In genomic region chr1:42552636-42553035, GRCh38 we compare ENCODE assay signal across 14 cellular contexts.
DNase-seq lines count a peak whose midpoint lies in the region; ATAC-seq, FAIRE-seq and TF ChIP-seq lines count a peak whose summit lies in the region.
"Had no signal": no experiment of that assay in that cellular context is flagged by ENCODE, and none has a peak within 500 bp of the region (broad histone marks: within the 10 kb centered on the region; RNA-seq: fewer than 3 reads in every experiment).

No MANE protein-coding gene starts in this region.

- FAIRE-seq in K562 (lab: Jason Lieb, UNC), result no peak
- FAIRE-seq: GM18507 had no signal

- H4K20me1 ChIP-seq in K562 (replicated peaks; ENCODE audit: control insufficient read depth, insufficient read depth, low read length), result no peaks in the 10 kb centered on the region
- H4K20me1 ChIP-seq: BLaER1 had no signal

- H3K27ac Mint-ChIP-seq in stimulated activated naive B cell treated with anti-CD40 and anti-IgM and Interleukin-4, amounts not matched to agents 10 μg/mL and 1 μg/mL and 100 μg/mL, for 72 hours, result no peak overlapping the region

- TF ChIP-seq EP300 in K562 (IDR thresholded peaks at IDR 0.05; ENCODE audit: low read length), result no peak

- POLR2A ChIA-PET in K562 (lab: Yijun Ruan, JAX), result interaction anchor here (1.3 kb wide), 1 partner anchor 15 kb away, joined by 3 read pairs; no protein-coding TSS in a partner anchor

- no peak overlapping the region for H3K4me3 Mint-ChIP-seq in stimulated activated naive B cell treated with anti-CD40 and anti-IgM and Interleukin-4, amounts not matched to agents 10 μg/mL and 1 μg/mL and 100 μg/mL, for 72 hours

- no peak overlapping the region for H3K4me3 ChIP-seq in K562
- H3K4me3 ChIP-seq in iPS-20b (ENCODE audit: low read length), result 0 out of 2 replicates have a peak overlapping the region, but pooled peaks have one; percentile 10
- no peak overlapping the region for H3K4me3 ChIP-seq in vagina
- H3K4me3 ChIP-seq: BLaER1, HAP-1 had no signal

- H3K27me3 ChIP-seq in K562 (ENCODE audit: control insufficient read depth in 2 of 2, insufficient read depth in 2 of 2, low read length in 2 of 2) (peaks cover 0 to 3% of the 10 kb centered on the region in 2 experiments; a peak in 2 of 5 replicates), iPS-20b (ENCODE audit: insufficient read depth, low read length) (no peaks in the 10 kb centered on the region), vagina (no peaks in the 10 kb centered on the region)
- H3K27me3 ChIP-seq: BLaER1 had no signal

- TF ChIP-seq RAD21 in K562 (CRISPR knock-in tag; conservative IDR thresholded peaks at IDR 0.05 in 1 of 2, IDR thresholded peaks at IDR 0.05 in 1 of 2), result no peak

- TF ChIP-seq CTCF in K562 (IDR thresholded peaks at IDR 0.05 in 2 of 3, conservative IDR thresholded peaks at IDR 0.05 in 1 of 3; ENCODE audit: insufficient read depth in 2 of 3, low read depth in 1 of 3, low read length in 3 of 3) (no peak), vagina (IDR thresholded peaks at IDR 0.05) (no peak)

- H3K9ac ChIP-seq in K562 (ENCODE audit: insufficient read depth in 1 of 2, low read depth in 2 of 2, low read length in 2 of 2) (no peak overlapping the region), iPS-20b (ENCODE audit: low read depth, low read length) (no peak overlapping the region)
- H3K9ac ChIP-seq: BLaER1 had no signal

- no peaks in the 10 kb centered on the region for H3K9me1 ChIP-seq in K562 (ENCODE audit: control insufficient read depth, insufficient read depth, low read length)

- no peaks in the 10 kb centered on the region for H3K9me3 Mint-ChIP-seq in stimulated activated naive B cell treated with anti-CD40 and anti-IgM and Interleukin-4, amounts not matched to agents 10 μg/mL and 1 μg/mL and 100 μg/mL, for 72 hours

- H3K36me3 Mint-ChIP-seq in stimulated activated naive B cell treated with anti-CD40 and anti-IgM and Interleukin-4, amounts not matched to agents 10 μg/mL and 1 μg/mL and 100 μg/mL, for 72 hours, result no peaks in the 10 kb centered on the region

- DNase-seq in NCI-H82 (lab: John Stamatoyannopoulos, UW) (peak; percentile 17), NCI-H82 treated with DMSO at 0.1 percent for 48 hours (lab: John Stamatoyannopoulos, UW; ENCODE audit: unreplicated experiment) (no peak), K562 (ENCODE audit: extremely low read depth in 1 of 4, low spot score in 3 of 4) (peak in 1 of 4 experiments; percentile 11), vagina (ENCODE audit: extremely low spot score in 2 of 2) (no peak)
- DNase-seq in stimulated activated naive B cell treated with anti-CD40 and anti-IgM and Interleukin-4, amounts not matched to agents 10 μg/mL and 1 μg/mL and 100 μg/mL, for 72 hours, result no peak
- DNase-seq: 8988T, AML-193, DMS53, GF-D8 had no signal

- peaks cover 2 to 4% of the 10 kb centered on the region in 2 donors for H3K4me1 Mint-ChIP-seq in stimulated activated naive B cell treated with anti-CD40 and anti-IgM and Interleukin-4, amounts not matched to agents 10 μg/mL and 1 μg/mL and 100 μg/mL, for 72 hours

- no TSS peak for BruUV-seq in K562 (replicated peaks; lab: Mats Ljungman, UMichigan)

- intact Hi-C loops in K562 (cut with micrococcal nuclease), result no loop called here
- intact Hi-C loops in vagina (cut with DNase I), result no loop called here

- no peaks in the 10 kb centered on the region for H3K9me3 ChIP-seq in K562 (replicated peaks; ENCODE audit: control insufficient read depth, insufficient read depth, low read depth, low read length)
- no peaks in the 10 kb centered on the region for H3K9me3 ChIP-seq in iPS-20b (ENCODE audit: insufficient read depth, low read depth, low read length)
- no peaks in the 10 kb centered on the region for H3K9me3 ChIP-seq in vagina
- H3K9me3 ChIP-seq: BLaER1, HAP-1 had no signal

- no peaks in the 10 kb centered on the region for H3K36me3 ChIP-seq in K562 (ENCODE audit: control insufficient read depth, insufficient read depth, low read length)
- no peaks in the 10 kb centered on the region for H3K36me3 ChIP-seq in iPS-20b (ENCODE audit: insufficient read depth, low read depth, low read length)
- H3K36me3 ChIP-seq in vagina, result no peaks in the 10 kb centered on the region
- H3K36me3 ChIP-seq: BLaER1, HAP-1 had no signal

- no peak overlapping the region for H3K4me2 ChIP-seq in K562 (ENCODE audit: insufficient read depth, low read length)
- H3K4me2 ChIP-seq: BLaER1 had no signal

- no peaks in the 10 kb centered on the region for H3K27me3 Mint-ChIP-seq in stimulated activated naive B cell treated with anti-CD40 and anti-IgM and Interleukin-4, amounts not matched to agents 10 μg/mL and 1 μg/mL and 100 μg/mL, for 72 hours

- ATAC-seq in K562 (peak; percentile 57), HG03521 (IDR thresholded peaks at IDR 0.05; ENCODE audit: unreplicated experiment) (no peak)
- ATAC-seq in stimulated activated naive B cell treated with anti-CD40 and anti-IgM and Interleukin-4, amounts not matched to agents 10 μg/mL and 1 μg/mL and 100 μg/mL, for 72 hours (replicated peaks), result no peak

- 5% methylated on average over 4 of the region's 4 CpGs for WGBS in K562 (ENCODE audit: insufficient coverage, low coverage, missing lambda C conversion rate)

- H3K27ac ChIP-seq in K562 (ENCODE audit: extremely low read depth, low read depth, low read length) (no peak overlapping the region), iPS-20b (ENCODE audit: low read length) (no peak overlapping the region), vagina (no peak overlapping the region)
- H3K27ac ChIP-seq: BLaER1 had no signal

- CTCF ChIA-PET in K562 (lab: Yijun Ruan, JAX; ENCODE audit: low intra/inter-chr PET ratio), result no interaction called here

- in situ Hi-C loops in K562 (cut with MboI), result no loop called here

- H3K79me2 ChIP-seq in K562 (ENCODE audit: control insufficient read depth, insufficient read depth, low read length), result no peaks in the 10 kb centered on the region

- H2AFZ ChIP-seq in K562 (ENCODE audit: low read depth, low read length), result no peak overlapping the region

- no peaks in the 10 kb centered on the region; a peak in 2 of 5 replicates for H3K4me1 ChIP-seq in K562 (replicated peaks in 1 of 2; ENCODE audit: control insufficient read depth in 2 of 2, insufficient read depth in 2 of 2, low read length in 2 of 2)
- no peaks in the 10 kb centered on the region for H3K4me1 ChIP-seq in iPS-20b (ENCODE audit: insufficient read depth, low read length)
- H3K4me1 ChIP-seq in vagina, result no peaks in the 10 kb centered on the region
- H3K4me1 ChIP-seq: BLaER1, HAP-1 had no signal

- TF ChIP-seq POLR2A in K562 (conservative IDR thresholded peaks at IDR 0.05) (no peak), vagina (IDR thresholded peaks at IDR 0.05) (no peak)

TF ChIP-seq in K562, 482 proteins besides CTCF, POLR2A, EP300 and RAD21:
- TF ChIP-seq MYC (IDR thresholded peaks at IDR 0.05; ENCODE audit: low read depth, low read length), result peak; percentile 44; the same call in 1 of the 2 replicates
- no peak for TF ChIP-seq MYC (CRISPR knock-in tag; IDR thresholded peaks at IDR 0.05; ENCODE audit: borderline replicate concordance, low read depth)
- 0 out of 2 replicates have a peak, but pooled peaks have one; percentile 23 for TF ChIP-seq L3MBTL2 (IDR thresholded peaks at IDR 0.05)
- TF ChIP-seq MLX (CRISPR knock-in tag; conservative IDR thresholded peaks at IDR 0.05), result no peak
- peak; percentile 20 for TF ChIP-seq PRDM10 (IDR thresholded peaks at IDR 0.05; ENCODE audit: partially characterized antibody)
